Comparison of ENCODE assay signal across 13 cellular contexts in genomic region chr7:13778967-13779366, GRCh38.
DNase-seq lines count a peak whose midpoint lies in the region; TF ChIP-seq lines count a peak whose summit lies in the region.
"Had no signal": no experiment of that assay in that cellular context is flagged by ENCODE, and none has a peak within 500 bp of the region (broad histone marks: within the 10 kb centered on the region; RNA-seq: fewer than 3 reads in every experiment).

No MANE protein-coding gene starts in this region.

- H3K4me3 ChIP-seq in ACC112 (ENCODE audit: low read depth, low read length), result no peak overlapping the region
- H3K4me3 ChIP-seq in fibroblast of the aortic adventitia (ENCODE audit: low read depth, low read length), result no peak overlapping the region
- no peak overlapping the region for H3K4me3 ChIP-seq in tibial artery
- H3K4me3 ChIP-seq: GM12878 had no signal

- H3K27me3 ChIP-seq in ACC112 (ENCODE audit: insufficient read depth, low read length) (no peaks in the 10 kb centered on the region), tibial artery (no peaks in the 10 kb centered on the region)

- intact Hi-C loops in tibial artery (cut with DNase I; ENCODE audit: low total_unique reads), result no loop called here

- no peaks in the 10 kb centered on the region for H3K79me2 ChIP-seq in ACC112 (ENCODE audit: control insufficient read depth, insufficient read depth, low read length, unreplicated experiment)

- DNase-seq in GOT3 (lab: John Stamatoyannopoulos, UW) (peak; percentile 25), SW 1271 (lab: John Stamatoyannopoulos, UW) (peak; percentile 71 to 87), fibroblast of the aortic adventitia (ENCODE audit: low read depth) (peak; percentile 31), superior temporal gyrus (ENCODE audit: extremely low spot score) (no peak), mucosa of gallbladder (ENCODE audit: low spot score) (no peak), cerebellum (ENCODE audit: low spot score) (no peak), tibial artery (no peak)
- DNase-seq: CD8-positive, alpha-beta memory T cell; head of caudate nucleus; NCI-H1436 treated with DMSO at 0.1 percent for 48 hours; right cardiac atrium had no signal

- TF ChIP-seq CTCF in fibroblast of the aortic adventitia (IDR thresholded peaks at IDR 0.05; ENCODE audit: insufficient read depth, low read length) (no peak), tibial artery (IDR thresholded peaks at IDR 0.05) (no peak)

- H2AFZ ChIP-seq in ACC112 (ENCODE audit: low read length, unreplicated experiment), result no peak overlapping the region

- peaks cover 16% of the 10 kb centered on the region for H3K4me1 ChIP-seq in ACC112 (ENCODE audit: control insufficient read depth, insufficient read depth, low read length, unreplicated experiment)
- no peaks in the 10 kb centered on the region for H3K4me1 ChIP-seq in tibial artery

- H3K9me3 ChIP-seq in tibial artery, result no peaks in the 10 kb centered on the region

- H3K36me3 ChIP-seq in ACC112 (ENCODE audit: insufficient read depth, low read length), result no peaks in the 10 kb centered on the region
- no peaks in the 10 kb centered on the region for H3K36me3 ChIP-seq in tibial artery

- peak overlapping the region; percentile 79 for H3K27ac ChIP-seq in ACC112 (ENCODE audit: low read depth, low read length)
- H3K27ac ChIP-seq in tibial artery, result no peak overlapping the region

Comparison
In these comparisons a context has a peak if more than half of its experiments do, and no peak if none do; other contexts are left out.
1. DNase-seq: peak in GOT3 (single experiment), SW 1271 (2 of 2) and fibroblast of the aortic adventitia (single experiment); none in superior temporal gyrus (single experiment), mucosa of gallbladder (single experiment), cerebellum (single experiment) and tibial artery (0 of 2).